ENCODE assay signal across 21 cellular contexts in genomic region chr17:52276609-52277008, GRCh38.
DNase-seq lines count a peak whose midpoint lies in the region; ATAC-seq, FAIRE-seq and TF ChIP-seq lines count a peak whose summit lies in the region.
"Had no signal": no experiment of that assay in that cellular context is flagged by ENCODE, and none has a peak within 500 bp of the region (broad histone marks: within the 10 kb centered on the region; RNA-seq: fewer than 3 reads in every experiment).

No MANE protein-coding gene starts in this region.

- TF ChIP-seq RAD21 in H1 (IDR thresholded peaks at IDR 0.05 in 1 of 2, conservative IDR thresholded peaks at IDR 0.05 in 1 of 2; ENCODE audit: low read depth in 2 of 2, low read length in 2 of 2): peak; percentile 14 to 38; a peak in 2 of 4 replicates

- H3K4me1 ChIP-seq in H1 (replicated peaks in 1 of 4; ENCODE audit: control insufficient read depth in 3 of 4, insufficient read depth in 4 of 4, low read length in 3 of 4): no peaks in the 10 kb centered on the region
- H3K4me1 ChIP-seq: A549 had no signal

- no peak overlapping the region for H2AK5ac ChIP-seq in H1 (ENCODE audit: low read depth, low read length)

- no peaks in the 10 kb centered on the region for H3K23me2 ChIP-seq in H1 (ENCODE audit: low read depth, low read length)

- H2BK20ac ChIP-seq in H1 (ENCODE audit: low read length): no peak overlapping the region

- peak in 1 of 3 experiments; percentile 31; a peak in 1 of 4 replicates for TF ChIP-seq CTCF in H1 (IDR thresholded peaks at IDR 0.05; ENCODE audit: control extremely low read depth in 1 of 3, insufficient read depth in 1 of 3, low read depth in 1 of 3, low read length in 3 of 3)

- no peak overlapping the region for H3K56ac ChIP-seq in H1 (replicated peaks; ENCODE audit: insufficient read length, low read depth, low read length)

- no peak for TF ChIP-seq POLR2A in H1 (IDR thresholded peaks at IDR 0.05; ENCODE audit: control extremely low read depth in 1 of 2, low read depth in 2 of 2, low read length in 2 of 2)

- no peaks in the 10 kb centered on the region for H3K27me3 ChIP-seq in H1 (replicated peaks in 1 of 4; ENCODE audit: control insufficient read depth in 3 of 4, extremely low read depth in 1 of 4, insufficient read depth in 3 of 4, low read length in 3 of 4)

- H2AFZ ChIP-seq in H1 (ENCODE audit: low read length): no peak overlapping the region

- no peak overlapping the region for H3K18ac ChIP-seq in H1 (ENCODE audit: extremely low read depth, low read length)

- no peak overlapping the region for H4K5ac ChIP-seq in H1 (ENCODE audit: insufficient read length, low read depth, low read length)

- 98% methylated on average over 4 of the region's 4 CpGs; no CpG with 5 or more reads in 1 of the 2 experiments for WGBS in H1 (ENCODE audit: extremely low coverage in 1 of 2, insufficient coverage in 1 of 2, insufficient read length in 1 of 2, insufficient replicate concordance in 2 of 2, low coverage in 1 of 2, low lambda C conversion rate in 2 of 2, missing lambda C conversion rate in 1 of 2), 2 experiments

- no peak overlapping the region for H3K23ac ChIP-seq in H1 (ENCODE audit: insufficient read length)

- H3K79me1 ChIP-seq in H1 (ENCODE audit: low read depth, low read length): no peaks in the 10 kb centered on the region

- no peak overlapping the region for H4K91ac ChIP-seq in H1 (replicated peaks; ENCODE audit: insufficient read length, low read length)

- no peak overlapping the region for H3K9ac ChIP-seq in H1 (replicated peaks in 1 of 4; ENCODE audit: extremely low read depth in 1 of 4, low read depth in 3 of 4, low read length in 3 of 4)

- no peaks in the 10 kb centered on the region for H3K36me3 ChIP-seq in H1 (ENCODE audit: control insufficient read depth in 2 of 4, insufficient read depth in 4 of 4, low read length in 3 of 4)

- DNase-seq in DMS53 (lab: John Stamatoyannopoulos, UW) (peak; percentile 21), DMS53 treated with DMSO at 0.1 percent for 48 hours (lab: John Stamatoyannopoulos, UW; ENCODE audit: unreplicated experiment) (no peak), H1 (ENCODE audit: low read depth in 1 of 2, low spot score in 2 of 2) (no peak), iPS DF 19.7 (ENCODE audit: low read depth, low spot score) (peak; percentile 2), cerebellum (ENCODE audit: low spot score) (no peak)
- DNase-seq in stimulated activated naive CD8-positive, alpha-beta T cell treated with anti-CD3 and anti-CD28 coated beads, Interleukin-15, Interleukin-2, amounts not matched to agents 100 U/mL and 50 U/mL, for 24 hours: no peak
- DNase-seq: AML-193; CD4-positive, alpha-beta memory T cell; HFFc6; IMR-90 had no signal

- no peak overlapping the region for H2BK12ac ChIP-seq in H1 (ENCODE audit: low read depth, low read length)

- no peak overlapping the region for H2BK120ac ChIP-seq in H1 (replicated peaks; ENCODE audit: low read depth, low read length)

- no peaks in the 10 kb centered on the region for H3K9me3 ChIP-seq in H1 (ENCODE audit: insufficient read depth in 2 of 2, low read depth in 1 of 2, low read length in 1 of 2)
- H3K9me3 ChIP-seq: A549 had no signal

- no peak overlapping the region for H3K14ac ChIP-seq in H1 (ENCODE audit: insufficient read length)

- no peak overlapping the region for H3K27ac ChIP-seq in H1 (ENCODE audit: low read depth, low read length)
- H3K27ac ChIP-seq: 22Rv1, A549, C4-2B had no signal

- no peak overlapping the region for H3K4me3 ChIP-seq in H1 (ENCODE audit: extremely low read depth in 1 of 4, insufficient read depth in 2 of 4, low read depth in 3 of 4, low read length in 4 of 4)
- H3K4me3 ChIP-seq: A549, K562 had no signal

- H4K8ac ChIP-seq in H1 (ENCODE audit: extremely low read depth, insufficient read depth, low read length): no peak overlapping the region

- no peaks in the 10 kb centered on the region for H4K20me1 ChIP-seq in H1 (replicated peaks in 1 of 2; ENCODE audit: control insufficient read depth in 1 of 2, insufficient read depth in 2 of 2, low read length in 2 of 2)

- H2BK15ac ChIP-seq in H1 (ENCODE audit: low read length): no peak overlapping the region

- CTCF ChIA-PET in H1 (lab: Charles Lee; ENCODE audit: partially characterized antibody): interaction anchor here (0.7 to 1.9 kb wide), 12 partner anchors 10 to 983 kb away, joined by 3 to 6 read pairs (median 4); no protein-coding TSS in a partner anchor

- no peaks in the 10 kb centered on the region for H3K79me2 ChIP-seq in H1 (ENCODE audit: control insufficient read depth in 1 of 2, insufficient read depth in 2 of 2, low read length in 2 of 2)

- FAIRE-seq in H1 (lab: Jason Lieb, UNC): peak; percentile 13
- FAIRE-seq: A549, G401.6, GM12891, GM19239, H54, HTR-8/SVneo, K562 had no signal

- TF ChIP-seq EP300 in H1 (IDR thresholded peaks at IDR 0.05; ENCODE audit: borderline replicate concordance in 1 of 2, low read depth in 2 of 2, low read length in 2 of 2): no peak

- POLR2A ChIA-PET in H1 (lab: Charles Lee; ENCODE audit: partially characterized antibody): no interaction called here

- no peak overlapping the region for H3K4me2 ChIP-seq in H1 (ENCODE audit: insufficient read depth in 1 of 2, low read depth in 2 of 2, low read length in 2 of 2)
- H3K4me2 ChIP-seq: A549 had no signal

- H2BK5ac ChIP-seq in H1 (ENCODE audit: low read depth, low read length): no peak overlapping the region

- no peak overlapping the region for H3K4ac ChIP-seq in H1 (replicated peaks; ENCODE audit: insufficient read length, low read depth, low read length)

- no peak for ATAC-seq in HG02678 (IDR thresholded peaks at IDR 0.05; ENCODE audit: unreplicated experiment)
- no peak for ATAC-seq in stimulated activated naive CD8-positive, alpha-beta T cell treated with anti-CD3 and anti-CD28 coated beads, Interleukin-15, Interleukin-2, amounts not matched to agents 100 U/mL and 50 U/mL, for 24 hours
- ATAC-seq: A549, HCT116, K562 had no signal

TF ChIP-seq in H1, 55 proteins besides CTCF, POLR2A, EP300 and RAD21:
- no peak for TF ChIP-seq RFX5 (IDR thresholded peaks at IDR 0.05; ENCODE audit: borderline replicate concordance, low read depth, low read length)
- no peak for TF ChIP-seq KDM5A (IDR thresholded peaks at IDR 0.05; ENCODE audit: low read length)
- no peak for TF ChIP-seq CREB1 (IDR thresholded peaks at IDR 0.05)
- TF ChIP-seq PHF8 (conservative IDR thresholded peaks at IDR 0.05; ENCODE audit: low read depth, low read length): no peak
- no peak for TF ChIP-seq TAF7 (optimal IDR thresholded peaks at IDR 0.05; ENCODE audit: borderline replicate concordance, low read depth, low read length)
- no peak for TF ChIP-seq RNF2 (IDR thresholded peaks at IDR 0.05; ENCODE audit: borderline replicate concordance, low read depth, low read length, missing control alignments, poor library complexity, severe bottlenecking)
- TF ChIP-seq JUN (IDR thresholded peaks at IDR 0.05; ENCODE audit: low read depth, low read length): no peak
- TF ChIP-seq CHD2 (IDR thresholded peaks at IDR 0.05; ENCODE audit: low read length): no peak
- TF ChIP-seq SIRT6 (IDR thresholded peaks at IDR 0.05; ENCODE audit: low read length): no peak
- TF ChIP-seq MAX (IDR thresholded peaks at IDR 0.05): no peak
- no peak for TF ChIP-seq SUZ12 (IDR thresholded peaks at IDR 0.05; ENCODE audit: low read length)
- TF ChIP-seq CHD1 (IDR thresholded peaks at IDR 0.05; ENCODE audit: low read depth, low read length): no peak
- TF ChIP-seq ZNF274 (IDR thresholded peaks at IDR 0.05; ENCODE audit: borderline replicate concordance, extremely low read depth, low read length): no peak

Comparison
In these comparisons a context has a peak if more than half of its experiments do, and no peak if none do; other contexts are left out.
1. DNase-seq: peak in DMS53 (single experiment) and iPS DF 19.7 (single experiment); none in DMS53 treated with DMSO at 0.1 percent for 48 hours (single experiment), H1 (0 of 2), stimulated activated naive CD8-positive, alpha-beta T cell treated with anti-CD3 and anti-CD28 coated beads, Interleukin-15, Interleukin-2, amounts not matched to agents 100 U/mL and 50 U/mL, for 24 hours (single experiment) and cerebellum (single experiment).